In the genomic region with DNA sequence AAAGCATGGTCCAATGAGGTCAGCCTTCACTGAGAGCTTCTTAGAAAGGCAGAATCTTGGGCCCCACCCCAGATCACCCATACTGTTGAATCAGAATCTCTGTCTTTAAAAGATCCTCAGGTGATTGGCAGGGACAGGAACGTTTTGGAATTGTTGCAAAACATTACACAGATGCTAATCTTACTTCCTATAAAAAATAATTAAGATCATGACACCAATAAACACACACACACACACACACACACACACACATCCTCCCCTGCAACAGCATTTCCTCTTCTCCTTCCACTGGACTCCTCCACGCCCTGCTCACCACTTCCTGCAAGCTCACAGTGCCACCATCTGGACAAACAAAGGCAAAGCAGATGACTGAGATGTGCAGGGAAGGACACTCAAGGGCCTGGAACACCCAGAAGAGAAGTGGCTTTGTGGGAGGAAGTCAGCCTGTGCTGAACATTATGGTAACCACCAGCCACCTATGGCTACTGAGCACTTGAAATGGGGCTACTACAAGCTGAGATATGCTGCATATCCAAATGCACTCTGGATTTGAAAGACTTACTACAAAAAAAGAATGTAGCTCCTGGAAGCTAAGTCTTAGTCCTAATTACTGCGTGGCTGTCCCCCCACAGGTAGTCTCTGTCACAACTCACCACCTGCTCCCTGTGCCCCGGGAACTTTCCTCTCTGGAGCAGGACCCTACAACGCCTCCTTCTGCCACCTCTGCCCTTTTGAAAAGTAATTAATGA, we compare ENCODE assay signal across 8 cellular contexts.
DNase-seq lines count a peak whose midpoint lies in the region; ATAC-seq and TF ChIP-seq lines count a peak whose summit lies in the region.

No MANE protein-coding gene starts in this region.

- peak overlapping the region in 1 of 2 donors; percentile 44 for H3K27ac Mint-ChIP-seq in activated naive CD4-positive, alpha-beta T cell treated with anti-CD3 and anti-CD28 coated beads, Interleukin-2, amount 50 U/mL, for 72 hours

- peak; percentile 79 for ATAC-seq in HG02678 (IDR thresholded peaks at IDR 0.05; ENCODE audit: unreplicated experiment)
- ATAC-seq in SK-N-SH treated with all-trans-retinoic acid at 6 μM for 48 hours = peak; percentile 99
- peak; percentile 97 to 98 for ATAC-seq in activated naive CD4-positive, alpha-beta T cell treated with anti-CD3 and anti-CD28 coated beads, Interleukin-2, amount 50 U/mL, for 72 hours
- ATAC-seq in Right ventricle myocardium inferior = peak; percentile 91

- intact Hi-C loops in Right ventricle myocardium inferior (cut with DNase I) = loop anchor here (1.0 kb wide), 1 partner anchor 163 kb away; no protein-coding TSS in a partner anchor

- no peaks in the 10 kb centered on the region for H3K9me3 Mint-ChIP-seq in activated naive CD4-positive, alpha-beta T cell treated with anti-CD3 and anti-CD28 coated beads, Interleukin-2, amount 50 U/mL, for 72 hours

- DNase-seq in NCI-H1092 treated with DMSO at 0.1 percent for 48 hours (lab: John Stamatoyannopoulos, UW) = peak; percentile 97
- DNase-seq in activated naive CD4-positive, alpha-beta T cell treated with anti-CD3 and anti-CD28 coated beads, Interleukin-2, amount 50 U/mL, for 72 hours (ENCODE audit: low spot score in 2 of 2) = peak; percentile 72 to 74
- peak; percentile 77 for DNase-seq in Right ventricle myocardium inferior (ENCODE audit: missing footprints)
- DNase-seq in pulmonary artery endothelial cell (ENCODE audit: low read depth, low spot score) = peak; percentile 74
- DNase-seq in T1000 (lab: John Stamatoyannopoulos, UW) = no peak

- TF ChIP-seq CTCF in GM12873 (IDR thresholded peaks at IDR 0.05; ENCODE audit: insufficient read depth, low read depth, low read length, missing control alignments) = peak; percentile 94

- no peaks in the 10 kb centered on the region for H3K36me3 Mint-ChIP-seq in activated naive CD4-positive, alpha-beta T cell treated with anti-CD3 and anti-CD28 coated beads, Interleukin-2, amount 50 U/mL, for 72 hours

TF ChIP-seq in SK-N-SH treated with all-trans-retinoic acid at 6 μM for 48 hours, 23 proteins besides CTCF, POLR2A, EP300 and RAD21:
- no peak for TF ChIP-seq OSR1 (CRISPR knock-in tag; IDR thresholded peaks at IDR 0.05)
- no peak for TF ChIP-seq RARB (CRISPR knock-in tag; IDR thresholded peaks at IDR 0.05)
- no peak for TF ChIP-seq BACH2 (CRISPR knock-in tag; IDR thresholded peaks at IDR 0.05; ENCODE audit: borderline replicate concordance)
- TF ChIP-seq ISL1 (CRISPR knock-in tag; IDR thresholded peaks at IDR 0.05) = no peak
- TF ChIP-seq TCF4 (CRISPR knock-in tag; IDR thresholded peaks at IDR 0.05; ENCODE audit: borderline replicate concordance) = no peak
- TF ChIP-seq ARNTL (CRISPR knock-in tag; IDR thresholded peaks at IDR 0.05; ENCODE audit: borderline replicate concordance, low read depth) = no peak
- TF ChIP-seq SNAI2 (CRISPR knock-in tag; IDR thresholded peaks at IDR 0.05) = no peak
- TF ChIP-seq, protein P1, sequence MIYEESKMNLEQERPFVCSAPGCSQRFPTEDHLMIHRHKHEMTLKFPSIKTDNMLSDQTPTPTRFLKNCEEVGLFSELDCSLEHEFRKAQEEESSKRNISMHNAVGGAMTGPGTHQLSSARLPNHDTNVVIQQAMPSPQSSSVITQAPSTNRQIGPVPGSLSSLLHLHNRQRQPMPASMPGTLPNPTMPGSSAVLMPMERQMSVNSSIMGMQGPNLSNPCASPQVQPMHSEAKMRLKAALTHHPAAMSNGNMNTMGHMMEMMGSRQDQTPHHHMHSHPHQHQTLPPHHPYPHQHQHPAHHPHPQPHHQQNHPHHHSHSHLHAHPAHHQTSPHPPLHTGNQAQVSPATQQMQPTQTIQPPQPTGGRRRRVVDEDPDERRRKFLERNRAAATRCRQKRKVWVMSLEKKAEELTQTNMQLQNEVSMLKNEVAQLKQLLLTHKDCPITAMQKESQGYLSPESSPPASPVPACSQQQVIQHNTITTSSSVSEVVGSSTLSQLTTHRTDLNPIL (CRISPR knock-in tag; IDR thresholded peaks at IDR 0.05; ENCODE audit: low read depth) = no peak
- TF ChIP-seq PPARA (CRISPR knock-in tag; IDR thresholded peaks at IDR 0.05; ENCODE audit: borderline replicate concordance) = no peak
- no peak for TF ChIP-seq ZFP30 (CRISPR knock-in tag; IDR thresholded peaks at IDR 0.05)
- no peak for TF ChIP-seq ZNF8 (CRISPR knock-in tag; IDR thresholded peaks at IDR 0.05)
- no peak for TF ChIP-seq ZNF70 (CRISPR knock-in tag; IDR thresholded peaks at IDR 0.05)
- TF ChIP-seq, protein P2, sequence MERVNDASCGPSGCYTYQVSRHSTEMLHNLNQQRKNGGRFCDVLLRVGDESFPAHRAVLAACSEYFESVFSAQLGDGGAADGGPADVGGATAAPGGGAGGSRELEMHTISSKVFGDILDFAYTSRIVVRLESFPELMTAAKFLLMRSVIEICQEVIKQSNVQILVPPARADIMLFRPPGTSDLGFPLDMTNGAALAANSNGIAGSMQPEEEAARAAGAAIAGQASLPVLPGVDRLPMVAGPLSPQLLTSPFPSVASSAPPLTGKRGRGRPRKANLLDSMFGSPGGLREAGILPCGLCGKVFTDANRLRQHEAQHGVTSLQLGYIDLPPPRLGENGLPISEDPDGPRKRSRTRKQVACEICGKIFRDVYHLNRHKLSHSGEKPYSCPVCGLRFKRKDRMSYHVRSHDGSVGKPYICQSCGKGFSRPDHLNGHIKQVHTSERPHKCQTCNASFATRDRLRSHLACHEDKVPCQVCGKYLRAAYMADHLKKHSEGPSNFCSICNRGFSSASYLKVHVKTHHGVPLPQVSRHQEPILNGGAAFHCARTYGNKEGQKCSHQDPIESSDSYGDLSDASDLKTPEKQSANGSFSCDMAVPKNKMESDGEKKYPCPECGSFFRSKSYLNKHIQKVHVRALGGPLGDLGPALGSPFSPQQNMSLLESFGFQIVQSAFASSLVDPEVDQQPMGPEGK (CRISPR knock-in tag; IDR thresholded peaks at IDR 0.05; ENCODE audit: borderline replicate concordance) = no peak
- no peak for TF ChIP-seq ZNF565 (CRISPR knock-in tag; conservative IDR thresholded peaks at IDR 0.05; ENCODE audit: low read depth)
- no peak for TF ChIP-seq TOX (CRISPR knock-in tag; IDR thresholded peaks at IDR 0.05; ENCODE audit: borderline replicate concordance)
- no peak for TF ChIP-seq ZC3H10 (CRISPR knock-in tag; IDR thresholded peaks at IDR 0.05)
- no peak for TF ChIP-seq CSDC2 (CRISPR knock-in tag; IDR thresholded peaks at IDR 0.05)
- no peak for TF ChIP-seq GLIS3 (CRISPR knock-in tag; IDR thresholded peaks at IDR 0.05)
- TF ChIP-seq ZFP3 (CRISPR knock-in tag; IDR thresholded peaks at IDR 0.05) = no peak
- TF ChIP-seq ESRRG (CRISPR knock-in tag; IDR thresholded peaks at IDR 0.05) = no peak
